Comparison of ENCODE assay signal across 8 cellular contexts in genomic region chr14:49962616-49963015, GRCh38.
DNase-seq lines count a peak whose midpoint lies in the region; ATAC-seq, FAIRE-seq and TF ChIP-seq lines count a peak whose summit lies in the region.

No MANE protein-coding gene starts in this region.

- FAIRE-seq in frontal cortex (lab: Jason Lieb, UNC) = no peak

- peaks cover 0 to 4% of the 10 kb centered on the region in 2 donors for H3K9me3 Mint-ChIP-seq in stimulated activated naive B cell treated with anti-CD40 and anti-IgM and Interleukin-4, amounts not matched to agents 10 μg/mL and 1 μg/mL and 100 μg/mL, for 72 hours

- peak overlapping the region; percentile 76 for H3K27ac Mint-ChIP-seq in stimulated activated naive B cell treated with anti-CD40 and anti-IgM and Interleukin-4, amounts not matched to agents 10 μg/mL and 1 μg/mL and 100 μg/mL, for 72 hours

- ATAC-seq in stimulated activated naive B cell treated with anti-CD40 and anti-IgM and Interleukin-4, amounts not matched to agents 10 μg/mL and 1 μg/mL and 100 μg/mL, for 72 hours (replicated peaks) = peak; percentile 68 to 73

- H3K4me3 ChIP-seq in esophagus squamous epithelium = no peak overlapping the region
- no peak overlapping the region for H3K4me3 ChIP-seq in neuronal stem cell (ENCODE audit: low read length in 2 of 2)

- H3K27ac ChIP-seq in esophagus squamous epithelium = peak overlapping the region; percentile 78 to 91 (median 89)
- H3K27ac ChIP-seq in neuronal stem cell (replicated peaks; ENCODE audit: low read length) = no peak overlapping the region

- DNase-seq in NCI-H510A treated with DMSO at 0.1 percent for 48 hours (lab: John Stamatoyannopoulos, UW) = peak; percentile 36
- DNase-seq in NCI-H510A (lab: John Stamatoyannopoulos, UW) = no peak
- peak; percentile 79 for DNase-seq in LoVo (ENCODE audit: low spot score)
- DNase-seq in esophagus squamous epithelium (lab: John Stamatoyannopoulos, UW) = no peak
- peak; percentile 51 for DNase-seq in stimulated activated naive B cell treated with anti-CD40 and anti-IgM and Interleukin-4, amounts not matched to agents 10 μg/mL and 1 μg/mL and 100 μg/mL, for 72 hours
- DNase-seq in frontal cortex (ENCODE audit: low spot score in 2 of 2) = no peak
- DNase-seq in AML-193 (lab: John Stamatoyannopoulos, UW) = no peak
- no peak for DNase-seq in neuronal stem cell (ENCODE audit: low spot score)

- no peak overlapping the region for H4K91ac ChIP-seq in neuronal stem cell (ENCODE audit: low read depth, low read length, poor library complexity)

- H3K4me1 Mint-ChIP-seq in stimulated activated naive B cell treated with anti-CD40 and anti-IgM and Interleukin-4, amounts not matched to agents 10 μg/mL and 1 μg/mL and 100 μg/mL, for 72 hours = peaks cover 43 to 77% of the 10 kb centered on the region in 2 donors

- H3K9me3 ChIP-seq in esophagus squamous epithelium (no peaks in the 10 kb centered on the region), neuronal stem cell (replicated peaks in 1 of 2; ENCODE audit: control insufficient read depth in 2 of 2, insufficient read depth in 1 of 2, low read depth in 1 of 2, low read length in 2 of 2) (no peaks in the 10 kb centered on the region)

- no peaks in the 10 kb centered on the region for H3K27me3 ChIP-seq in esophagus squamous epithelium
- H3K27me3 ChIP-seq in neuronal stem cell (ENCODE audit: control insufficient read depth in 3 of 3, insufficient read depth in 3 of 3, low read depth in 1 of 3, low read length in 3 of 3) = peaks cover 0 to 3% (median 0%) of the 10 kb centered on the region in 3 experiments

- H3K4ac ChIP-seq in neuronal stem cell (ENCODE audit: low read length) = no peak overlapping the region

- H2AFZ ChIP-seq in neuronal stem cell (ENCODE audit: low read length) = no peak overlapping the region

- H2BK15ac ChIP-seq in neuronal stem cell (ENCODE audit: low read length) = no peak overlapping the region

- 25 to 40% methylated on average over 6 of the region's 6 CpGs for WGBS in esophagus squamous epithelium, 2 donors
- no CpG with 5 or more reads among the region's 6 CpGs for WGBS in neuronal stem cell (ENCODE audit: extremely low coverage in 2 of 2, insufficient read length in 2 of 2, insufficient replicate concordance in 1 of 2), 2 donors

- no peak overlapping the region for H2BK120ac ChIP-seq in neuronal stem cell (ENCODE audit: low read depth, low read length)

- no peak overlapping the region for H2BK12ac ChIP-seq in neuronal stem cell (ENCODE audit: low read length)

- TF ChIP-seq CTCF in esophagus squamous epithelium (IDR thresholded peaks at IDR 0.05) = no peak

- H2AK5ac ChIP-seq in neuronal stem cell (ENCODE audit: low read depth, low read length) = no peak overlapping the region

- H2BK5ac ChIP-seq in neuronal stem cell (ENCODE audit: low read length) = no peak overlapping the region

- H3K18ac ChIP-seq in neuronal stem cell (ENCODE audit: low read length) = no peak overlapping the region

- H3K36me3 Mint-ChIP-seq in stimulated activated naive B cell treated with anti-CD40 and anti-IgM and Interleukin-4, amounts not matched to agents 10 μg/mL and 1 μg/mL and 100 μg/mL, for 72 hours = peaks cover 3 to 5% of the 10 kb centered on the region in 2 donors

- intact Hi-C loops in esophagus squamous epithelium (cut with DNase I) = loop anchor here (10.0 kb wide), 1 partner anchor 88 kb away; no protein-coding TSS in a partner anchor

- peak overlapping the region; percentile 7 to 40 for H3K4me3 Mint-ChIP-seq in stimulated activated naive B cell treated with anti-CD40 and anti-IgM and Interleukin-4, amounts not matched to agents 10 μg/mL and 1 μg/mL and 100 μg/mL, for 72 hours

- H3K23ac ChIP-seq in neuronal stem cell (ENCODE audit: low read depth, low read length, poor library complexity) = no peak overlapping the region

- H4K8ac ChIP-seq in neuronal stem cell (ENCODE audit: low read depth, low read length) = no peak overlapping the region

- H3K4me2 ChIP-seq in neuronal stem cell (ENCODE audit: insufficient read depth, low read length, poor library complexity, severe bottlenecking) = no peak overlapping the region

- no peaks in the 10 kb centered on the region for H3K27me3 Mint-ChIP-seq in stimulated activated naive B cell treated with anti-CD40 and anti-IgM and Interleukin-4, amounts not matched to agents 10 μg/mL and 1 μg/mL and 100 μg/mL, for 72 hours

- H3K14ac ChIP-seq in neuronal stem cell (ENCODE audit: low read length) = no peak overlapping the region

- H3K79me1 ChIP-seq in neuronal stem cell (ENCODE audit: low read depth, low read length) = no peaks in the 10 kb centered on the region

- H3K36me3 ChIP-seq in esophagus squamous epithelium (no peaks in the 10 kb centered on the region), neuronal stem cell (replicated peaks in 1 of 2; ENCODE audit: control insufficient read depth in 2 of 2, insufficient read depth in 2 of 2, low read length in 2 of 2) (no peaks in the 10 kb centered on the region)

- no peak for TF ChIP-seq POLR2A in esophagus squamous epithelium (IDR thresholded peaks at IDR 0.05)

- H3K4me1 ChIP-seq in esophagus squamous epithelium = peaks cover 11 to 94% (median 53%) of the 10 kb centered on the region in 3 donors
- peaks cover 0 to 4% of the 10 kb centered on the region in 2 donors for H3K4me1 ChIP-seq in neuronal stem cell (ENCODE audit: control insufficient read depth in 2 of 2, insufficient read depth in 1 of 2, low read depth in 1 of 2, low read length in 2 of 2)

- no peak overlapping the region for H3K9ac ChIP-seq in neuronal stem cell (ENCODE audit: low read depth, low read length, poor library complexity)

Comparison
In these comparisons a context has a peak if more than half of its experiments do, and no peak if none do; other contexts are left out.
1. DNase-seq: peak in NCI-H510A treated with DMSO at 0.1 percent for 48 hours (single experiment), LoVo (single experiment) and stimulated activated naive B cell treated with anti-CD40 and anti-IgM and Interleukin-4, amounts not matched to agents 10 μg/mL and 1 μg/mL and 100 μg/mL, for 72 hours (single experiment); none in NCI-H510A (single experiment), esophagus squamous epithelium (single experiment), frontal cortex (0 of 2), AML-193 (0 of 2) and neuronal stem cell (single experiment).